In genomic region chrX:106966547-106966946, GRCh38 we compare ENCODE assay signal across 12 cellular contexts. TPM values are rescaled to one million over a fixed set of nuclear protein-coding genes. Genes with fewer than 3 reads are reported as not detected.
"Had no signal": no experiment of that assay in that cellular context is flagged by ENCODE, and none has a peak within 500 bp of the region (broad histone marks: within the 10 kb centered on the region; RNA-seq: fewer than 3 reads in every experiment).

No MANE protein-coding gene starts in this region.

RNA-seq across cellular contexts. Expression of gene CLDN2, which starts 46.3 kb away (rescaled TPM):
- total RNA-seq: activated CD4-positive, alpha-beta T cell treated with anti-CD3 and anti-CD28 coated beads, Interleukin-2, amount 10 ng/mL, durations not matched to agents 24 days and 14 days; activated T-cell treated with anti-CD3 and anti-CD28 coated beads, Interleukin-2, amount 50 U/mL, for 72 hours; endothelial cell of umbilical vein; esophagus squamous epithelium; fibroblast of villous mesenchyme; glomerular endothelial cell; lung microvascular endothelial cell; mononuclear cell; natural killer cell; T-helper 2 cell treated with Interferon-gamma antibody and Interleukin-4, amounts not matched to agents 100 ng/mL and 5 ng/mL, for 36 hours; temporal lobe; ureter had no signal
- polyA plus RNA-seq: endothelial cell of umbilical vein had no signal
